2 cellular contexts compared by ENCODE assay signal in the genomic region with DNA sequence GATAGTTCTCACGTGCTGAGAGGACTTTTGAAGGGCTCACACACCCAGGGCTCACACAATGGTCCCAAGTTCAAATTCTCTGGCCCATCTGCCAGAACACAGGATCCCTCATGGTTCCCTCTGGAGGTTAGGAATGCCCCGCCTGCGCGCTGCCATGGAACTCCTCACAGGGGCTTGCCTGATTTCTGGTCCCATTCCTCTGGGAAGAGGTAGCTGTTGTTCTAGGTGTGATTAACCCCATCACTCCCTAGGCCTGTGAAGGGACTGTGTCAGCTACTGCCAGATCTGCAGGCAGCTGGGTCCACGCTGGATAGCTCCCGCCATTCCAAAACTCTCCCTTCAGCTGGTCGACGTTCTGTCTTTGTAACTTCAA.
A peak's percentile ranks its signal among the peaks of the same experiment; 100 is the strongest.
TF ChIP-seq lines count a peak whose summit lies in the region.

No MANE protein-coding gene starts in this region.

TF ChIP-seq in K562, 482 proteins besides CTCF, POLR2A, EP300 and RAD21 (continues in another document):
- TF ChIP-seq ILF3 (IDR thresholded peaks at IDR 0.05; ENCODE audit: borderline replicate concordance) (no peak), SIN3A (IDR thresholded peaks at IDR 0.05; ENCODE audit: borderline replicate concordance in 2 of 2, control insufficient read depth in 1 of 2, low read depth in 2 of 2, low read length in 2 of 2) (peak in 1 of 2 experiments; percentile 54; a peak in 1 of 4 replicates), ZNF583 (CRISPR knock-in tag; IDR thresholded peaks at IDR 0.05) (no peak), JUN (IDR thresholded peaks at IDR 0.05; ENCODE audit: borderline replicate concordance, low read depth, low read length) (no peak), JUN (CRISPR knock-in tag; IDR thresholded peaks at IDR 0.05; ENCODE audit: borderline replicate concordance) (no peak), ZNF764 (CRISPR knock-in tag; IDR thresholded peaks at IDR 0.05; ENCODE audit: low read depth) (no peak), ATF4 (CRISPR knock-in tag; IDR thresholded peaks at IDR 0.05) (no peak), NR0B1 (IDR thresholded peaks at IDR 0.05; ENCODE audit: partially characterized antibody) (no peak)
- TF ChIP-seq, protein P1, sequence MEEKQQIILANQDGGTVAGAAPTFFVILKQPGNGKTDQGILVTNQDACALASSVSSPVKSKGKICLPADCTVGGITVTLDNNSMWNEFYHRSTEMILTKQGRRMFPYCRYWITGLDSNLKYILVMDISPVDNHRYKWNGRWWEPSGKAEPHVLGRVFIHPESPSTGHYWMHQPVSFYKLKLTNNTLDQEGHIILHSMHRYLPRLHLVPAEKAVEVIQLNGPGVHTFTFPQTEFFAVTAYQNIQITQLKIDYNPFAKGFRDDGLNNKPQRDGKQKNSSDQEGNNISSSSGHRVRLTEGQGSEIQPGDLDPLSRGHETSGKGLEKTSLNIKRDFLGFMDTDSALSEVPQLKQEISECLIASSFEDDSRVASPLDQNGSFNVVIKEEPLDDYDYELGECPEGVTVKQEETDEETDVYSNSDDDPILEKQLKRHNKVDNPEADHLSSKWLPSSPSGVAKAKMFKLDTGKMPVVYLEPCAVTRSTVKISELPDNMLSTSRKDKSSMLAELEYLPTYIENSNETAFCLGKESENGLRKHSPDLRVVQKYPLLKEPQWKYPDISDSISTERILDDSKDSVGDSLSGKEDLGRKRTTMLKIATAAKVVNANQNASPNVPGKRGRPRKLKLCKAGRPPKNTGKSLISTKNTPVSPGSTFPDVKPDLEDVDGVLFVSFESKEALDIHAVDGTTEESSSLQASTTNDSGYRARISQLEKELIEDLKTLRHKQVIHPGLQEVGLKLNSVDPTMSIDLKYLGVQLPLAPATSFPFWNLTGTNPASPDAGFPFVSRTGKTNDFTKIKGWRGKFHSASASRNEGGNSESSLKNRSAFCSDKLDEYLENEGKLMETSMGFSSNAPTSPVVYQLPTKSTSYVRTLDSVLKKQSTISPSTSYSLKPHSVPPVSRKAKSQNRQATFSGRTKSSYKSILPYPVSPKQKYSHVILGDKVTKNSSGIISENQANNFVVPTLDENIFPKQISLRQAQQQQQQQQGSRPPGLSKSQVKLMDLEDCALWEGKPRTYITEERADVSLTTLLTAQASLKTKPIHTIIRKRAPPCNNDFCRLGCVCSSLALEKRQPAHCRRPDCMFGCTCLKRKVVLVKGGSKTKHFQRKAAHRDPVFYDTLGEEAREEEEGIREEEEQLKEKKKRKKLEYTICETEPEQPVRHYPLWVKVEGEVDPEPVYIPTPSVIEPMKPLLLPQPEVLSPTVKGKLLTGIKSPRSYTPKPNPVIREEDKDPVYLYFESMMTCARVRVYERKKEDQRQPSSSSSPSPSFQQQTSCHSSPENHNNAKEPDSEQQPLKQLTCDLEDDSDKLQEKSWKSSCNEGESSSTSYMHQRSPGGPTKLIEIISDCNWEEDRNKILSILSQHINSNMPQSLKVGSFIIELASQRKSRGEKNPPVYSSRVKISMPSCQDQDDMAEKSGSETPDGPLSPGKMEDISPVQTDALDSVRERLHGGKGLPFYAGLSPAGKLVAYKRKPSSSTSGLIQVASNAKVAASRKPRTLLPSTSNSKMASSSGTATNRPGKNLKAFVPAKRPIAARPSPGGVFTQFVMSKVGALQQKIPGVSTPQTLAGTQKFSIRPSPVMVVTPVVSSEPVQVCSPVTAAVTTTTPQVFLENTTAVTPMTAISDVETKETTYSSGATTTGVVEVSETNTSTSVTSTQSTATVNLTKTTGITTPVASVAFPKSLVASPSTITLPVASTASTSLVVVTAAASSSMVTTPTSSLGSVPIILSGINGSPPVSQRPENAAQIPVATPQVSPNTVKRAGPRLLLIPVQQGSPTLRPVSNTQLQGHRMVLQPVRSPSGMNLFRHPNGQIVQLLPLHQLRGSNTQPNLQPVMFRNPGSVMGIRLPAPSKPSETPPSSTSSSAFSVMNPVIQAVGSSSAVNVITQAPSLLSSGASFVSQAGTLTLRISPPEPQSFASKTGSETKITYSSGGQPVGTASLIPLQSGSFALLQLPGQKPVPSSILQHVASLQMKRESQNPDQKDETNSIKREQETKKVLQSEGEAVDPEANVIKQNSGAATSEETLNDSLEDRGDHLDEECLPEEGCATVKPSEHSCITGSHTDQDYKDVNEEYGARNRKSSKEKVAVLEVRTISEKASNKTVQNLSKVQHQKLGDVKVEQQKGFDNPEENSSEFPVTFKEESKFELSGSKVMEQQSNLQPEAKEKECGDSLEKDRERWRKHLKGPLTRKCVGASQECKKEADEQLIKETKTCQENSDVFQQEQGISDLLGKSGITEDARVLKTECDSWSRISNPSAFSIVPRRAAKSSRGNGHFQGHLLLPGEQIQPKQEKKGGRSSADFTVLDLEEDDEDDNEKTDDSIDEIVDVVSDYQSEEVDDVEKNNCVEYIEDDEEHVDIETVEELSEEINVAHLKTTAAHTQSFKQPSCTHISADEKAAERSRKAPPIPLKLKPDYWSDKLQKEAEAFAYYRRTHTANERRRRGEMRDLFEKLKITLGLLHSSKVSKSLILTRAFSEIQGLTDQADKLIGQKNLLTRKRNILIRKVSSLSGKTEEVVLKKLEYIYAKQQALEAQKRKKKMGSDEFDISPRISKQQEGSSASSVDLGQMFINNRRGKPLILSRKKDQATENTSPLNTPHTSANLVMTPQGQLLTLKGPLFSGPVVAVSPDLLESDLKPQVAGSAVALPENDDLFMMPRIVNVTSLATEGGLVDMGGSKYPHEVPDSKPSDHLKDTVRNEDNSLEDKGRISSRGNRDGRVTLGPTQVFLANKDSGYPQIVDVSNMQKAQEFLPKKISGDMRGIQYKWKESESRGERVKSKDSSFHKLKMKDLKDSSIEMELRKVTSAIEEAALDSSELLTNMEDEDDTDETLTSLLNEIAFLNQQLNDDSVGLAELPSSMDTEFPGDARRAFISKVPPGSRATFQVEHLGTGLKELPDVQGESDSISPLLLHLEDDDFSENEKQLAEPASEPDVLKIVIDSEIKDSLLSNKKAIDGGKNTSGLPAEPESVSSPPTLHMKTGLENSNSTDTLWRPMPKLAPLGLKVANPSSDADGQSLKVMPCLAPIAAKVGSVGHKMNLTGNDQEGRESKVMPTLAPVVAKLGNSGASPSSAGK (IDR thresholded peaks at IDR 0.05): peak; percentile 63

TF ChIP-seq in neural cell, 6 proteins besides CTCF, POLR2A, EP300 and RAD21:
- TF ChIP-seq POLR2AphosphoS5 (IDR thresholded peaks at IDR 0.05): no peak
- no peak for TF ChIP-seq TAF1 (IDR thresholded peaks at IDR 0.05; ENCODE audit: low read depth)
- no peak for TF ChIP-seq EZH2 (IDR thresholded peaks at IDR 0.05; ENCODE audit: borderline replicate concordance, insufficient read depth, low read length, poor library complexity, severe bottlenecking)
- TF ChIP-seq MXI1 (conservative IDR thresholded peaks at IDR 0.05; ENCODE audit: poor library complexity, severe bottlenecking): no peak
- TF ChIP-seq SMC3 (conservative IDR thresholded peaks at IDR 0.05; ENCODE audit: poor library complexity): no peak
- TF ChIP-seq REST (IDR thresholded peaks at IDR 0.05; ENCODE audit: borderline replicate concordance): no peak
